22 cellular contexts compared by ENCODE assay signal in genomic region chr5:112084149-112084548, GRCh38.
A peak's percentile ranks its signal among the peaks of the same experiment; 100 is the strongest.
DNase-seq lines count a peak whose midpoint lies in the region; ATAC-seq, FAIRE-seq and TF ChIP-seq lines count a peak whose summit lies in the region.
"Had no signal": no experiment of that assay in that cellular context is flagged by ENCODE, and none has a peak within 500 bp of the region (broad histone marks: within the 10 kb centered on the region; RNA-seq: fewer than 3 reads in every experiment).

No MANE protein-coding gene starts in this region.

- no peak overlapping the region for H4K8ac ChIP-seq in H1 (ENCODE audit: extremely low read depth, insufficient read depth, low read length)

- H3K4me3 ChIP-seq in AG04449 (ENCODE audit: low read depth, low read length) (no peak overlapping the region), H1 (ENCODE audit: extremely low read depth in 1 of 4, insufficient read depth in 2 of 4, low read depth in 3 of 4, low read length in 4 of 4) (no peak overlapping the region), A673 (ENCODE audit: low read depth, low read length, poor library complexity, severe bottlenecking) (no peak overlapping the region)

- no peaks in the 10 kb centered on the region for H3K79me1 ChIP-seq in H1 (ENCODE audit: low read depth, low read length)

- TF ChIP-seq POLR2A in H1 (IDR thresholded peaks at IDR 0.05; ENCODE audit: control extremely low read depth in 1 of 2, low read depth in 2 of 2, low read length in 2 of 2) = no peak

- no peaks in the 10 kb centered on the region for H3K36me3 ChIP-seq in H1 (ENCODE audit: control insufficient read depth in 2 of 4, insufficient read depth in 4 of 4, low read length in 3 of 4)
- no peaks in the 10 kb centered on the region for H3K36me3 ChIP-seq in A673 (ENCODE audit: insufficient read depth, low read length, poor library complexity, severe bottlenecking)

- no peak for TF ChIP-seq EP300 in H1 (IDR thresholded peaks at IDR 0.05; ENCODE audit: borderline replicate concordance in 1 of 2, low read depth in 2 of 2, low read length in 2 of 2)

- no peak overlapping the region for H3K4me3 Mint-ChIP-seq in T-cell
- H3K4me3 Mint-ChIP-seq: CD14-positive monocyte, IgD-negative memory B cell had no signal

- H2AK5ac ChIP-seq in H1 (ENCODE audit: low read depth, low read length) = no peak overlapping the region

- H3K4me1 Mint-ChIP-seq in T-cell = no peaks in the 10 kb centered on the region
- H3K4me1 Mint-ChIP-seq: CD14-positive monocyte, IgD-negative memory B cell had no signal

- no peak overlapping the region for H3K4me2 ChIP-seq in H1 (ENCODE audit: insufficient read depth in 1 of 2, low read depth in 2 of 2, low read length in 2 of 2)

- no peaks in the 10 kb centered on the region for H3K4me1 ChIP-seq in H1 (replicated peaks in 1 of 4; ENCODE audit: control insufficient read depth in 3 of 4, insufficient read depth in 4 of 4, low read length in 3 of 4)
- H3K4me1 ChIP-seq in A673 (ENCODE audit: insufficient read depth, low read length, poor library complexity, severe bottlenecking) = no peaks in the 10 kb centered on the region

- H2BK12ac ChIP-seq in H1 (ENCODE audit: low read depth, low read length) = no peak overlapping the region

- no peak overlapping the region for H3K27ac Mint-ChIP-seq in T-cell
- H3K27ac Mint-ChIP-seq: CD14-positive monocyte, IgD-negative memory B cell had no signal

- no peak overlapping the region for H3K14ac ChIP-seq in H1 (ENCODE audit: insufficient read length)

- no peaks in the 10 kb centered on the region for H4K20me1 ChIP-seq in H1 (replicated peaks in 1 of 2; ENCODE audit: control insufficient read depth in 1 of 2, insufficient read depth in 2 of 2, low read length in 2 of 2)

- no peak overlapping the region for H3K27ac ChIP-seq in H1 (ENCODE audit: low read depth, low read length)
- no peak overlapping the region for H3K27ac ChIP-seq in A673 (ENCODE audit: low read depth, low read length, poor library complexity, severe bottlenecking)

- no peak overlapping the region for H2BK5ac ChIP-seq in H1 (ENCODE audit: low read depth, low read length)

- ATAC-seq in GM18502 (IDR thresholded peaks at IDR 0.05; ENCODE audit: poor library complexity, unreplicated experiment) (no peak), T-cell (replicated peaks in 1 of 4) (no peak)
- ATAC-seq: PC-3 had no signal

- H3K56ac ChIP-seq in H1 (replicated peaks; ENCODE audit: insufficient read length, low read depth, low read length) = no peak overlapping the region

- H2BK20ac ChIP-seq in H1 (ENCODE audit: low read length) = no peak overlapping the region

- no peak overlapping the region for H2BK120ac ChIP-seq in H1 (replicated peaks; ENCODE audit: low read depth, low read length)

- peaks cover 0 to 4% of the 10 kb centered on the region in 2 donors for H3K27me3 Mint-ChIP-seq in T-cell
- H3K27me3 Mint-ChIP-seq: IgD-negative memory B cell had no signal

- no TSS peak for BruUV-seq in A673 (replicated peaks; lab: Mats Ljungman, UMichigan)

- H3K27me3 ChIP-seq in H1 (replicated peaks in 1 of 4; ENCODE audit: control insufficient read depth in 3 of 4, extremely low read depth in 1 of 4, insufficient read depth in 3 of 4, low read length in 3 of 4) (no peaks in the 10 kb centered on the region), A673 (replicated peaks; ENCODE audit: insufficient read depth, low read depth, low read length, poor library complexity) (no peaks in the 10 kb centered on the region)

- no peaks in the 10 kb centered on the region for H3K23me2 ChIP-seq in H1 (ENCODE audit: low read depth, low read length)

- no peak overlapping the region for H4K91ac ChIP-seq in H1 (replicated peaks; ENCODE audit: insufficient read length, low read length)

- H3K79me2 ChIP-seq in H1 (ENCODE audit: control insufficient read depth in 1 of 2, insufficient read depth in 2 of 2, low read length in 2 of 2) = no peaks in the 10 kb centered on the region

- no peak overlapping the region for H3K18ac ChIP-seq in H1 (ENCODE audit: extremely low read depth, low read length)

- H4K5ac ChIP-seq in H1 (ENCODE audit: insufficient read length, low read depth, low read length) = no peak overlapping the region

- no peaks in the 10 kb centered on the region for H3K36me3 Mint-ChIP-seq in T-cell
- H3K36me3 Mint-ChIP-seq: CD14-positive monocyte had no signal

- CTCF ChIA-PET in AG04449 (lab: Yijun Ruan, JAX) (no interaction called here), H1 (lab: Charles Lee; ENCODE audit: partially characterized antibody) (interaction anchor here (1.3 kb wide), 1 partner anchor 12 kb away, joined by 3 read pairs; no protein-coding TSS in a partner anchor), T-cell (lab: Charles Lee) (no interaction called here), A673 (lab: Charles Lee) (no interaction called here)

- no peak overlapping the region for H3K9ac ChIP-seq in H1 (replicated peaks in 1 of 4; ENCODE audit: extremely low read depth in 1 of 4, low read depth in 3 of 4, low read length in 3 of 4)

- H3K4ac ChIP-seq in H1 (replicated peaks; ENCODE audit: insufficient read length, low read depth, low read length) = peak overlapping the region; percentile 53

- no peak for FAIRE-seq in H1 (lab: Jason Lieb, UNC)
- FAIRE-seq: G401.6, GM12891, GM19239 had no signal

- POLR2A ChIA-PET in AG04449 (lab: Yijun Ruan, JAX) (no interaction called here), H1 (lab: Charles Lee; ENCODE audit: partially characterized antibody) (no interaction called here), T-cell (lab: Charles Lee) (no interaction called here), A673 (lab: Charles Lee; ENCODE audit: low non-redundant PET) (no interaction called here)

- TF ChIP-seq RAD21 in H1 (IDR thresholded peaks at IDR 0.05 in 1 of 2, conservative IDR thresholded peaks at IDR 0.05 in 1 of 2; ENCODE audit: low read depth in 2 of 2, low read length in 2 of 2) = no peak

- WGBS in H1 (ENCODE audit: extremely low coverage in 1 of 2, insufficient coverage in 1 of 2, insufficient read length in 1 of 2, insufficient replicate concordance in 2 of 2, low coverage in 1 of 2, low lambda C conversion rate in 2 of 2, missing lambda C conversion rate in 1 of 2), 2 experiments = 73% methylated on average over 2 of the region's 2 CpGs; no CpG with 5 or more reads in 1 of the 2 experiments

- TF ChIP-seq CTCF in AG04449 (IDR thresholded peaks at IDR 0.05; ENCODE audit: insufficient read depth, low read length, missing control alignments) (no peak), H1 (IDR thresholded peaks at IDR 0.05; ENCODE audit: control extremely low read depth in 1 of 3, insufficient read depth in 1 of 3, low read depth in 1 of 3, low read length in 3 of 3) (no peak), A673 (conservative IDR thresholded peaks at IDR 0.05; ENCODE audit: low read depth, low read length) (no peak)

- intact Hi-C loops in A673 (cut with micrococcal nuclease; ENCODE audit: unreplicated experiment) = no loop called here

- no peak overlapping the region for H3K23ac ChIP-seq in H1 (ENCODE audit: insufficient read length)

- no peak overlapping the region for H2BK15ac ChIP-seq in H1 (ENCODE audit: low read length)

- H3K9me3 ChIP-seq in H1 (ENCODE audit: insufficient read depth in 2 of 2, low read depth in 1 of 2, low read length in 1 of 2) (no peaks in the 10 kb centered on the region), A673 (ENCODE audit: low read depth, low read length, poor library complexity, severe bottlenecking) (no peaks in the 10 kb centered on the region)

- peak; percentile 3 for DNase-seq in AG04449 (ENCODE audit: low read depth, low spot score)
- peak; percentile 40 for DNase-seq in HCEC 1CT
- no peak for DNase-seq in H1 (ENCODE audit: low read depth in 1 of 2, low spot score in 2 of 2)
- DNase-seq in iris pigment epithelial cell (ENCODE audit: low read depth) = peak; percentile 46
- DNase-seq in T-cell = no peak
- DNase-seq in NCI-H1105 (lab: John Stamatoyannopoulos, UW) = no peak
- DNase-seq in A673 (ENCODE audit: low spot score) = no peak
- DNase-seq: 8988T; DMS79; H7; NCI-H1436 treated with DMSO at 0.1 percent for 48 hours; NCI-H2081 treated with DMSO at 0.1 percent for 48 hours; NCI-H2227 treated with DMSO at 0.1 percent for 48 hours; NCI-H526; NK-92 treated with Interleukin-12 subunit alpha and Interleukin-12 subunit beta, amount 100 ng/mL, for 24 hours; PC-3 had no signal

- H3K9me3 Mint-ChIP-seq in T-cell = no peaks in the 10 kb centered on the region

- peak overlapping the region; percentile 59; the same call in 1 of the 2 replicates for H2AFZ ChIP-seq in H1 (ENCODE audit: low read length)

TF ChIP-seq in H1, 55 proteins besides CTCF, POLR2A, EP300 and RAD21 (continues in another document):
- TF ChIP-seq RBBP5 (IDR thresholded peaks at IDR 0.05; ENCODE audit: borderline replicate concordance, low read depth, low read length) = no peak
- no peak for TF ChIP-seq GABPA (IDR thresholded peaks at IDR 0.05; ENCODE audit: borderline replicate concordance, insufficient read depth, low read length)
- TF ChIP-seq RNF2 (IDR thresholded peaks at IDR 0.05; ENCODE audit: borderline replicate concordance, low read depth, low read length, missing control alignments, poor library complexity, severe bottlenecking) = no peak

Comparison
In these comparisons a context has a peak if more than half of its experiments do, and no peak if none do; other contexts are left out.
1. DNase-seq: peak in AG04449 (single experiment), HCEC 1CT (single experiment) and iris pigment epithelial cell (single experiment); none in H1 (0 of 2), T-cell (0 of 34), NCI-H1105 (single experiment) and A673 (single experiment).